Comparison of ENCODE assay signal across 1 cellular context in genomic region chr1:210681158-210681557, GRCh38.
A peak's percentile ranks its signal among the peaks of the same experiment; 100 is the strongest.
TF ChIP-seq lines count a peak whose summit lies in the region.

No MANE protein-coding gene starts in this region.

TF ChIP-seq in IMR-90, 13 proteins besides CTCF, POLR2A, EP300 and RAD21:
- TF ChIP-seq RFX5 (IDR thresholded peaks at IDR 0.05; ENCODE audit: low read depth, low read length): no peak
- no peak for TF ChIP-seq NFE2L2 (IDR thresholded peaks at IDR 0.05; ENCODE audit: low read depth, low read length)
- peak; percentile 83 for TF ChIP-seq CEBPB (IDR thresholded peaks at IDR 0.05; ENCODE audit: low read depth, low read length)
